ENCODE assay signal across 24 cellular contexts in genomic region chr6:134047124-134047523, GRCh38. TPM values are rescaled to one million over a fixed set of nuclear protein-coding genes. Genes with fewer than 3 reads are reported as not detected.
"Had no signal": no experiment of that assay in that cellular context is flagged by ENCODE, and none has a peak within 500 bp of the region (broad histone marks: within the 10 kb centered on the region; RNA-seq: fewer than 3 reads in every experiment).

No MANE protein-coding gene starts in this region.

- H3K9me3 ChIP-seq: breast epithelium had no signal

- H3K4me1 ChIP-seq: breast epithelium had no signal

- DNase-seq: activated CD4-positive, alpha-beta T cell treated with anti-CD3 and anti-CD28 coated beads for 1 hour; activated CD4-positive, alpha-beta T cell treated with anti-CD3 and anti-CD28 coated beads, Interleukin-2, amount 10 ng/mL, durations not matched to agents 24 days and 14 days; activated CD4-positive, alpha-beta T cell treated with anti-CD3 and anti-CD28 coated beads, Interleukin-2, amount 50 U/mL, for 48 hours; activated CD8-positive, alpha-beta memory T cell treated with anti-CD3 and anti-CD28 coated beads for 24 hours; activated gamma-delta T cell; activated naive CD4-positive, alpha-beta T cell treated with anti-CD3 and anti-CD28 coated beads, Interleukin-2, amount 10 ng/mL, durations not matched to agents 7 days and 5 days; activated naive CD8-positive, alpha-beta T cell treated with anti-CD3 and anti-CD28 coated beads for 36 hours; activated T-cell treated with anti-CD3 and anti-CD28 coated beads for 4 hours; activated T-cell treated with anti-CD3 and anti-CD28 coated beads, Interleukin-2, amount 50 U/mL, for 48 hours; KBM-7; NCI-H1048; NCI-H1930; NCI-H2171; NCI-H2227 treated with DMSO at 0.1 percent for 48 hours; NCI-H510A; NCI-H526 treated with DMSO at 0.1 percent for 48 hours; NCI-H82; OCI-M1; SIG-M5; T-helper 17 cell; T-helper 9 cell had no signal

- ATAC-seq: activated T-helper 17 cell treated with anti-CD3 and anti-CD28 coated beads, Interleukin-2, amount 50 U/mL, for 72 hours; T-helper 17 cell; WTC11 had no signal

- H3K4me3 ChIP-seq: breast epithelium had no signal

- H3K27me3 ChIP-seq: breast epithelium had no signal

- H3K36me3 ChIP-seq: breast epithelium had no signal

RNA-seq across cellular contexts. Expression of gene SLC2A12, which starts 5.3 kb away (rescaled TPM):
- total RNA-seq: activated CD4-positive, alpha-beta T cell treated with anti-CD3 and anti-CD28 coated beads, Interleukin-2, amount 10 ng/mL, durations not matched to agents 24 days and 14 days; T-helper 17 cell had no signal
